8 cellular contexts compared by ENCODE assay signal in genomic region chr17:19317359-19318095, GRCh38. TPM values are rescaled to one million over a fixed set of nuclear protein-coding genes. Genes with fewer than 3 reads are reported as not detected.
DNase-seq lines count a peak whose midpoint lies in the region; ATAC-seq, FAIRE-seq and TF ChIP-seq lines count a peak whose summit lies in the region.

No MANE protein-coding gene starts in this region.

- TF ChIP-seq CTCF in K562 (IDR thresholded peaks at IDR 0.05 in 2 of 3, conservative IDR thresholded peaks at IDR 0.05 in 1 of 3; ENCODE audit: insufficient read depth in 2 of 3, low read depth in 1 of 3, low read length in 3 of 3) (peak; percentile 46 to 75 (median 70); a peak in 5 of 6 replicates), keratinocyte (optimal IDR thresholded peaks at IDR 0.05 in 1 of 3, IDR thresholded peaks at IDR 0.05 in 1 of 3, conservative IDR thresholded peaks at IDR 0.05 in 1 of 3; ENCODE audit: extremely low read depth in 1 of 3, insufficient read depth in 2 of 3, low read length in 3 of 3) (peak in 2 of 3 experiments; percentile 14 to 45)

- CTCF ChIA-PET in K562 (lab: Yijun Ruan, JAX; ENCODE audit: low intra/inter-chr PET ratio), result no interaction called here

- H3K9ac ChIP-seq in K562 (ENCODE audit: insufficient read depth in 1 of 2, low read depth in 2 of 2, low read length in 2 of 2) (0 out of 4 replicates have a peak overlapping the region, but pooled peaks of 1 of the 2 experiments have one; percentile 4), keratinocyte (ENCODE audit: control insufficient read depth, extremely low read depth, insufficient read depth, low read length) (no peak overlapping the region)

- no peaks in the 10 kb centered on the region for H3K79me2 ChIP-seq in K562 (ENCODE audit: control insufficient read depth, insufficient read depth, low read length)
- no peaks in the 10 kb centered on the region for H3K79me2 ChIP-seq in keratinocyte (ENCODE audit: control insufficient read depth, insufficient read depth, low read length)

- no peak overlapping the region for H3K27ac ChIP-seq in K562 (ENCODE audit: extremely low read depth, low read depth, low read length)
- H3K27ac ChIP-seq in keratinocyte (ENCODE audit: control insufficient read depth, insufficient read depth, low read length), result no peak overlapping the region

- BruUV-seq in K562 (replicated peaks; lab: Mats Ljungman, UMichigan), result no TSS peak

- H3K27me3 ChIP-seq in K562 (ENCODE audit: control insufficient read depth in 2 of 2, insufficient read depth in 2 of 2, low read length in 2 of 2) (no peaks in the 10 kb centered on the region), keratinocyte (ENCODE audit: control insufficient read depth, extremely low read depth, insufficient read depth, low read length) (no peaks in the 10 kb centered on the region)

- DNase-seq in GM12891 (ENCODE audit: insufficient read length, low spot score), result peak; percentile 59
- peak; percentile 76 for DNase-seq in LHCN-M2 (ENCODE audit: low read depth)
- DNase-seq in K562 (ENCODE audit: extremely low read depth in 1 of 4, low spot score in 3 of 4), result peak; percentile 54 to 76 (median 69)
- DNase-seq in keratinocyte (ENCODE audit: low read depth, low spot score), result no peak
- no peak for DNase-seq in stimulated activated effector memory CD8-positive, alpha-beta T cell treated with anti-CD3 and anti-CD28 coated beads, Interleukin-12 subunit alpha, Interleukin-12 subunit beta, amount 100 ng/mL, for 72 hours (ENCODE audit: low spot score in 2 of 2)
- no peak for DNase-seq in effector CD4-positive, alpha-beta T cell
- no peak for DNase-seq in stimulated activated CD4-positive, alpha-beta T cell treated with anti-CD3 and anti-CD28 coated beads, Interleukin-15, amount 100 ng/mL, for 24 hours

- WGBS in K562 (ENCODE audit: insufficient coverage, low coverage, missing lambda C conversion rate), result 51% methylated on average over 12 of the region's 19 CpGs

- dilution Hi-C loops in keratinocyte (cut with MboI; ENCODE audit: extremely low pct_ligation_motif_present, low sequenced_read_pairs), result no loop called here

- no peaks in the 10 kb centered on the region for H3K36me3 Mint-ChIP-seq in stimulated activated effector memory CD8-positive, alpha-beta T cell treated with anti-CD3 and anti-CD28 coated beads, Interleukin-12 subunit alpha, Interleukin-12 subunit beta, amount 100 ng/mL, for 72 hours

- no peak overlapping the region for H3K27ac Mint-ChIP-seq in stimulated activated effector memory CD8-positive, alpha-beta T cell treated with anti-CD3 and anti-CD28 coated beads, Interleukin-12 subunit alpha, Interleukin-12 subunit beta, amount 100 ng/mL, for 72 hours

- intact Hi-C loops in K562 (cut with micrococcal nuclease), result no loop called here

- H2AFZ ChIP-seq in K562 (ENCODE audit: low read depth, low read length), result 0 out of 2 replicates have a peak overlapping the region, but pooled peaks have one; percentile 55
- H2AFZ ChIP-seq in keratinocyte (ENCODE audit: control insufficient read depth, low read length), result no peak overlapping the region

- no peak for TF ChIP-seq EP300 in K562 (IDR thresholded peaks at IDR 0.05; ENCODE audit: low read length)

- TF ChIP-seq POLR2A in GM12891 (IDR thresholded peaks at IDR 0.05; ENCODE audit: low read depth, low read length), result no peak
- TF ChIP-seq POLR2A in K562 (conservative IDR thresholded peaks at IDR 0.05), result no peak

- no peak overlapping the region for H3K4me3 ChIP-seq in K562
- H3K4me3 ChIP-seq in keratinocyte (ENCODE audit: control insufficient read depth in 2 of 3, extremely low read depth in 1 of 3, insufficient read depth in 2 of 3, low read depth in 1 of 3, low read length in 3 of 3), result no peak overlapping the region

- H3K4me2 ChIP-seq in K562 (ENCODE audit: insufficient read depth, low read length) (peak overlapping the region; percentile 27; the same call in 1 of the 2 replicates), keratinocyte (ENCODE audit: control insufficient read depth, extremely low read depth, insufficient read depth, low read depth, low read length) (no peak overlapping the region)

- peak; percentile 19 to 66; a peak in 2 of 4 replicates for TF ChIP-seq RAD21 in K562 (CRISPR knock-in tag; conservative IDR thresholded peaks at IDR 0.05 in 1 of 2, IDR thresholded peaks at IDR 0.05 in 1 of 2)

- no peaks in the 10 kb centered on the region for H3K9me3 ChIP-seq in K562 (replicated peaks; ENCODE audit: control insufficient read depth, insufficient read depth, low read depth, low read length)
- no peaks in the 10 kb centered on the region for H3K9me3 ChIP-seq in keratinocyte (ENCODE audit: control insufficient read depth, low read depth, low read length)

- FAIRE-seq in GM12891 (lab: Jason Lieb, UNC) (peak; percentile 96), K562 (lab: Jason Lieb, UNC) (peak; percentile 86), keratinocyte (lab: Jason Lieb, UNC) (no peak)

- in situ Hi-C loops in K562 (cut with MboI), result no loop called here

- POLR2A ChIA-PET in K562 (lab: Yijun Ruan, JAX), result interaction anchor here (0.6 kb wide), 1 partner anchor 79 kb away, joined by 3 read pairs; no protein-coding TSS in a partner anchor

- H3K9me3 Mint-ChIP-seq in stimulated activated effector memory CD8-positive, alpha-beta T cell treated with anti-CD3 and anti-CD28 coated beads, Interleukin-12 subunit alpha, Interleukin-12 subunit beta, amount 100 ng/mL, for 72 hours, result no peaks in the 10 kb centered on the region

- peaks cover 8% of the 10 kb centered on the region; the same call in 1 of the 3 replicates for H3K36me3 ChIP-seq in K562 (ENCODE audit: control insufficient read depth, insufficient read depth, low read length)
- H3K36me3 ChIP-seq in keratinocyte (ENCODE audit: control insufficient read depth in 2 of 2, extremely low read depth in 1 of 2, insufficient read depth in 2 of 2, low read length in 2 of 2), result peaks cover 18 to 38% of the 10 kb centered on the region in 2 experiments

- peaks cover 8 to 9% of the 10 kb centered on the region in 2 experiments; a peak in 4 of 5 replicates for H3K4me1 ChIP-seq in K562 (replicated peaks in 1 of 2; ENCODE audit: control insufficient read depth in 2 of 2, insufficient read depth in 2 of 2, low read length in 2 of 2)
- peaks cover 16% of the 10 kb centered on the region for H3K4me1 ChIP-seq in keratinocyte (ENCODE audit: control insufficient read depth, extremely low read depth, insufficient read depth, low read length)

- no peaks in the 10 kb centered on the region for H3K4me1 Mint-ChIP-seq in stimulated activated effector memory CD8-positive, alpha-beta T cell treated with anti-CD3 and anti-CD28 coated beads, Interleukin-12 subunit alpha, Interleukin-12 subunit beta, amount 100 ng/mL, for 72 hours

- H3K9me1 ChIP-seq in K562 (ENCODE audit: control insufficient read depth, insufficient read depth, low read length), result peaks cover 4% of the 10 kb centered on the region
- H3K9me1 ChIP-seq in keratinocyte (ENCODE audit: control insufficient read depth, extremely low read depth, insufficient read depth, low read length), result no peaks in the 10 kb centered on the region

- ATAC-seq in K562 (peak; percentile 99), HG03378 (IDR thresholded peaks at IDR 0.05; ENCODE audit: unreplicated experiment) (no peak)
- peak; percentile 31 for ATAC-seq in stimulated activated effector memory CD8-positive, alpha-beta T cell treated with anti-CD3 and anti-CD28 coated beads, Interleukin-12 subunit alpha, Interleukin-12 subunit beta, amount 100 ng/mL, for 72 hours

- no peak overlapping the region for H3K4me3 Mint-ChIP-seq in stimulated activated effector memory CD8-positive, alpha-beta T cell treated with anti-CD3 and anti-CD28 coated beads, Interleukin-12 subunit alpha, Interleukin-12 subunit beta, amount 100 ng/mL, for 72 hours

- no peaks in the 10 kb centered on the region for H4K20me1 ChIP-seq in K562 (replicated peaks; ENCODE audit: control insufficient read depth, insufficient read depth, low read length)
- H4K20me1 ChIP-seq in keratinocyte (ENCODE audit: control insufficient read depth, extremely low read depth, insufficient read depth, low read length), result no peaks in the 10 kb centered on the region

TF ChIP-seq in GM12891, 5 proteins besides CTCF, POLR2A, EP300 and RAD21:
- TF ChIP-seq POLR2AphosphoS5 (IDR thresholded peaks at IDR 0.05; ENCODE audit: low read depth, low read length) (no peak), POU2F2 (IDR thresholded peaks at IDR 0.05; ENCODE audit: low read depth, low read length) (peak; percentile 98)

TF ChIP-seq in K562, 482 proteins besides CTCF, POLR2A, EP300 and RAD21 (continues in another document):
- TF ChIP-seq GABPA (tag; conservative IDR thresholded peaks at IDR 0.05; ENCODE audit: low read depth), result peak; percentile 45

RNA-seq across cellular contexts. Expression of gene B9D1, which starts 45.0 kb away (rescaled TPM):
- 15.3 TPM for polyA plus RNA-seq in GM12891 (2012; ENCODE audit: low read depth, missing spikeins)
- 21.6 and 37.9 TPM in 2 replicates for total RNA-seq in LHCN-M2 (2014; rRNA removed)
- polyA plus RNA-seq in LHCN-M2 (2012), result 37.3 TPM
- total RNA-seq in K562 (2011; cell fraction: chromatin; rRNA removed; ENCODE audit: low replicate concordance), result 15.4 and 25.4 TPM in 2 replicates
- total RNA-seq in K562 (2011; cell fraction: nucleolus; rRNA removed), result 22.5 and 35.0 TPM in 2 replicates
- 21.7 and 23.8 TPM in 2 replicates for total RNA-seq in K562 (2011; cell fraction: nucleoplasm; rRNA removed)
- 24.0 and 24.9 TPM in 2 replicates for total RNA-seq in K562 (2014; rRNA removed)
- 7.6 and 10.3 TPM in 2 replicates for total RNA-seq in K562 (2014; rRNA removed; fragmentation: Illumina TruSeq; extraction: Trizol)
- total RNA-seq in K562 (2015; rRNA removed; fragmentation: Illumina TruSeq; extraction: Trizol), result 8.9 and 10.0 TPM in 2 replicates
- total RNA-seq in K562 (2021), result 12.7 and 15.0 TPM in 2 replicates
- polyA plus RNA-seq in K562 (2011; rRNA removed), result 23.4 and 28.0 TPM in 2 replicates
- 26.8 and 45.5 TPM in 2 replicates for polyA plus RNA-seq in K562 (2011; cell fraction: cytosol; rRNA removed)
- polyA plus RNA-seq in K562 (2011; cell fraction: nucleus; rRNA removed), result 43.7 and 59.8 TPM in 2 replicates
- polyA plus RNA-seq in K562 (2012), result 14.9 and 22.4 TPM in 2 replicates
- polyA plus RNA-seq in K562 (2014; fragmentation: Illumina TruSeq; extraction: Trizol), result 14.3 and 18.9 TPM in 2 replicates
- 10 to 100 TPM in 1 of 2 experiments, 1 to 10 TPM in 1; 9.5 to 17.9 TPM for polyA plus RNA-seq in K562 (2014; fragmentation: Nextera tagmentation; extraction: Ambion mirVana)
- polyA plus RNA-seq in K562 (2014; rRNA removed), result 26.5 and 28.8 TPM in 2 replicates
- 7.7 and 16.5 TPM in 2 replicates for polyA minus RNA-seq in K562 (2011; rRNA and poly(A)+ RNA removed)
- 6.1 and 8.9 TPM in 2 replicates for polyA minus RNA-seq in K562 (2011; cell fraction: cytosol; rRNA and poly(A)+ RNA removed)
- polyA minus RNA-seq in K562 (2011; cell fraction: nucleus; rRNA and poly(A)+ RNA removed), result 11.6 and 13.3 TPM in 2 replicates
- polyA plus RNA-seq in keratinocyte, result 27.1 to 31.7 TPM (median 30.3 TPM) in 3 replicates
- polyA plus RNA-seq in keratinocyte (2011; ENCODE audit: low read depth), result 2.7 TPM
- 21.7 and 33.7 TPM in 2 replicates for polyA plus RNA-seq in keratinocyte (2011; cell fraction: cytosol; rRNA removed)
- polyA plus RNA-seq in keratinocyte (2011; cell fraction: nucleus; rRNA removed), result 17.1 and 23.4 TPM in 2 replicates
- 8.4 and 21.4 TPM in 2 replicates for polyA plus RNA-seq in keratinocyte (2012; ENCODE audit: low replicate concordance)
- 14.9 to 31.9 TPM (median 26.9 TPM) in 3 replicates for polyA minus RNA-seq in keratinocyte
- polyA minus RNA-seq in keratinocyte (2011; cell fraction: cytosol; rRNA and poly(A)+ RNA removed), result 18.2 TPM
- polyA minus RNA-seq in keratinocyte (2011; cell fraction: nucleus; rRNA and poly(A)+ RNA removed), result 8.0 and 8.7 TPM in 2 replicates

Comparison
In these comparisons a context has a peak if more than half of its experiments do, and no peak if none do; other contexts are left out.
1. DNase-seq: peak in GM12891 (single experiment), LHCN-M2 (single experiment) and K562 (4 of 4); none in keratinocyte (single experiment), stimulated activated effector memory CD8-positive, alpha-beta T cell treated with anti-CD3 and anti-CD28 coated beads, Interleukin-12 subunit alpha, Interleukin-12 subunit beta, amount 100 ng/mL, for 72 hours (0 of 2), effector CD4-positive, alpha-beta T cell (single experiment) and stimulated activated CD4-positive, alpha-beta T cell treated with anti-CD3 and anti-CD28 coated beads, Interleukin-15, amount 100 ng/mL, for 24 hours (single experiment).